Comparison of ENCODE assay signal across 8 cellular contexts in the genomic region with DNA sequence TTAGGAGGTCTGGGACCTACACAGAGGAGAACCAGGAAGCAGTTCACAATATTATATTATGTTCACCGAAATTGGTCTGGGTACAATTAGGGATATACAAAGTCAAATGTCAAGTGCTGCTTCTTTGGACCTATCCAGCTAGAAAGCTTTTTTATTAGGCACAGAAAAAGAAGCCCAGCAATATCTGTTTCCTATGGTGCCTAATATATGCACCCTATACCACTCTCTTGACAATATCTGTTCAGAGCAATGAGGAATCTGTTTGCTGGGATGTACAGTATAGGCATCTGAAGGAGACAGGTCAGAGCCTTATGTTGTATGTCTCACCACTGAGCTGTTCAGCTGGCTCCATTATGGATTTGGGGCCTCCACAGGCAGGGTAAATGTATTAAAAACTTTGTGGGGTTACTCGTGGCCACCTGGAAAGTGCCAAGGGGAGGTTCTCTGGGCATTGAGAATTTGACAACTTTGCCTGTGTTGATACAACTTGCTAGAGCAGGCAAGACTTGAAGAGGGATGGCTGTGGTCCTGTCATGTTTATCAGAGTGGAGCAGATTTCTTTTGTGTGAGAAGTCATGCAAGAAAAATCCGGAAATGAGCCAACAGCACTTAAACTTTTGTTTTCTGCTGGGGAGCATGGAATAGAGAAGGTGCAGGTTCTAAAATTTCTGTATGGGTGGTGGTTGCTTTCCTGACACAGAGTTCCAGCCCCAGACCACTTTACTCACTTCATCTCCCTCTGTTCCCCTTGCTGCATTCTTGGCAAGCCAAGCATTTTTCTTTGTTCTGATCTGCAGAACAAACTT. TPM values are rescaled to one million over a fixed set of nuclear protein-coding genes. Genes with fewer than 3 reads are reported as not detected.
DNase-seq lines count a peak whose midpoint lies in the region; ATAC-seq, FAIRE-seq and TF ChIP-seq lines count a peak whose summit lies in the region.

No MANE protein-coding gene starts in this region.

- no peak overlapping the region for H3K4me3 ChIP-seq in CD4-positive, alpha-beta memory T cell (ENCODE audit: low read length in 2 of 2)
- H3K4me3 ChIP-seq in ascending aorta: no peak overlapping the region
- H3K4me3 ChIP-seq in mesendoderm (ENCODE audit: low read length): no peak overlapping the region

- H3K23ac ChIP-seq in mesendoderm (ENCODE audit: low read length): no peak overlapping the region

- H3K4me1 ChIP-seq in CD4-positive, alpha-beta memory T cell (ENCODE audit: insufficient read depth, low read length): peaks cover 93% of the 10 kb centered on the region
- peaks cover 11 to 25% of the 10 kb centered on the region in 2 donors for H3K4me1 ChIP-seq in ascending aorta
- peaks cover 7% of the 10 kb centered on the region for H3K4me1 ChIP-seq in mesendoderm (ENCODE audit: control insufficient read depth, low read depth, low read length)

- no peak for FAIRE-seq in HTR-8/SVneo (lab: Jason Lieb, UNC)

- no peaks in the 10 kb centered on the region for H3K9me3 Mint-ChIP-seq in CD4-positive, alpha-beta memory T cell

- no peaks in the 10 kb centered on the region for H3K27me3 ChIP-seq in CD4-positive, alpha-beta memory T cell (ENCODE audit: insufficient read depth, low read length)
- H3K27me3 ChIP-seq in ascending aorta (no peaks in the 10 kb centered on the region), mesendoderm (ENCODE audit: insufficient read depth, low read length, poor library complexity) (no peaks in the 10 kb centered on the region)

- H3K56ac ChIP-seq in mesendoderm (ENCODE audit: low read length): no peak overlapping the region

- H3K4me2 ChIP-seq in mesendoderm (ENCODE audit: low read length): no peak overlapping the region

- no peaks in the 10 kb centered on the region for H3K79me2 ChIP-seq in mesendoderm (ENCODE audit: control insufficient read depth, insufficient read depth, low read length)

- no peak for TF ChIP-seq CTCF in ascending aorta (IDR thresholded peaks at IDR 0.05)

- H4K8ac ChIP-seq in mesendoderm (ENCODE audit: low read depth, low read length): no peak overlapping the region

- intact Hi-C loops in CD4-positive, alpha-beta memory T cell (cut with micrococcal nuclease): loop anchor here (1.0 to 5.0 kb wide), 2 partner anchors 9 to 42 kb away; no protein-coding TSS in a partner anchor
- intact Hi-C loops in ascending aorta (cut with DNase I) (no loop called here), posterior cingulate gyrus (cut with DNase I) (no loop called here)

- CTCF ChIA-PET in CD4-positive, alpha-beta memory T cell (lab: Charles Lee; ENCODE audit: partially characterized antibody): interaction anchor here (0.7 to 22.1 kb wide), 8 partner anchors 11 to 207 kb away, joined by 3 to 368 read pairs (median 4); partner anchors contain the start of gene STIM1

- no peak overlapping the region for H2BK120ac ChIP-seq in mesendoderm (ENCODE audit: low read depth, low read length)

- H3K9ac ChIP-seq in mesendoderm (ENCODE audit: low read length): peak overlapping the region; percentile 5

- peaks cover 2% of the 10 kb centered on the region for H3K79me1 ChIP-seq in mesendoderm (ENCODE audit: low read length)

- no peak overlapping the region for H3K27ac ChIP-seq in CD4-positive, alpha-beta memory T cell (ENCODE audit: low read depth, low read length)
- peak overlapping the region; percentile 41 to 59 for H3K27ac ChIP-seq in ascending aorta
- H3K27ac ChIP-seq in mesendoderm (ENCODE audit: low read depth, low read length): no peak overlapping the region

- no peak overlapping the region for H2AK5ac ChIP-seq in mesendoderm (ENCODE audit: low read length)

- H2BK15ac ChIP-seq in mesendoderm (replicated peaks; ENCODE audit: low read depth): no peak overlapping the region

- no CpG with 5 or more reads among the region's 3 CpGs for WGBS in mesendoderm (ENCODE audit: extremely low coverage, insufficient coverage, low lambda C conversion rate)

- H2BK5ac ChIP-seq in mesendoderm (ENCODE audit: low read length): no peak overlapping the region

- peak; percentile 37 for ATAC-seq in HG03095 (IDR thresholded peaks at IDR 0.05; ENCODE audit: unreplicated experiment)
- no peak for ATAC-seq in GM21825 (IDR thresholded peaks at IDR 0.05; ENCODE audit: unreplicated experiment)

- no peak for DNase-seq in CD4-positive, alpha-beta memory T cell
- DNase-seq in ascending aorta (ENCODE audit: low spot score in 2 of 2) (no peak), mesendoderm (no peak), posterior cingulate gyrus (no peak), HTR-8/SVneo (ENCODE audit: insufficient read length, low spot score) (no peak), superior temporal gyrus (ENCODE audit: extremely low spot score) (no peak)

- H3K4me3 Mint-ChIP-seq in CD4-positive, alpha-beta memory T cell: peak overlapping the region; percentile 5 to 80 (median 64)

- H3K27ac Mint-ChIP-seq in CD4-positive, alpha-beta memory T cell: peak overlapping the region; percentile 72 to 92 (median 82)

- peaks cover 0 to 1% of the 10 kb centered on the region in 2 donors for H3K36me3 Mint-ChIP-seq in CD4-positive, alpha-beta memory T cell

- H3K27me3 Mint-ChIP-seq in CD4-positive, alpha-beta memory T cell: no peaks in the 10 kb centered on the region

- H3K4ac ChIP-seq in mesendoderm (ENCODE audit: low read depth, low read length): no peak overlapping the region

- POLR2A ChIA-PET in CD4-positive, alpha-beta memory T cell (lab: Charles Lee; ENCODE audit: partially characterized antibody): interaction anchor here (0.6 to 3.0 kb wide), 6 partner anchors 8 to 84 kb away, joined by 3 to 30 read pairs (median 4); partner anchors contain the start of genes RHOG and STIM1

- peaks cover 68 to 99% (median 88%) of the 10 kb centered on the region in 4 donors for H3K4me1 Mint-ChIP-seq in CD4-positive, alpha-beta memory T cell

- H3K9me3 ChIP-seq in CD4-positive, alpha-beta memory T cell (ENCODE audit: control insufficient read depth in 1 of 2, low read length in 2 of 2): no peaks in the 10 kb centered on the region
- no peaks in the 10 kb centered on the region for H3K9me3 ChIP-seq in ascending aorta

- H3K18ac ChIP-seq in mesendoderm (ENCODE audit: low read length): no peak overlapping the region

- H3K36me3 ChIP-seq in CD4-positive, alpha-beta memory T cell (ENCODE audit: insufficient read depth, low read length): no peaks in the 10 kb centered on the region
- no peaks in the 10 kb centered on the region for H3K36me3 ChIP-seq in ascending aorta
- no peaks in the 10 kb centered on the region for H3K36me3 ChIP-seq in mesendoderm (ENCODE audit: control insufficient read depth, insufficient read depth, low read length)

- H4K5ac ChIP-seq in mesendoderm (ENCODE audit: low read length): no peak overlapping the region

RNA-seq across cellular contexts. Expression of gene STIM1, which starts 10.1 kb away (rescaled TPM):
- 10 to 100 TPM; 87.1 to 87.4 TPM for total RNA-seq in CD4-positive, alpha-beta memory T cell
- polyA plus RNA-seq in CD4-positive, alpha-beta memory T cell: 10 to 100 TPM; 27.7 to 43.8 TPM
- 48.1 TPM for total RNA-seq in ascending aorta
- polyA plus RNA-seq in mesendoderm (2013, experiment 1 of 2): 9.2 TPM
- polyA plus RNA-seq in mesendoderm (2013, experiment 2 of 2): 8.3 TPM

RNA-seq across cellular contexts. Expression of gene RHOG, which starts 24.8 kb away (rescaled TPM):
- 100 to 1,000 TPM in 1 of 2 experiments, 10 to 100 TPM in 1; 99.4 to 103 TPM for total RNA-seq in CD4-positive, alpha-beta memory T cell
- 100 to 1,000 TPM; 124 to 228 TPM for polyA plus RNA-seq in CD4-positive, alpha-beta memory T cell
- 60.7 TPM for total RNA-seq in ascending aorta
- 38.2 TPM for polyA plus RNA-seq in mesendoderm (2013, experiment 1 of 2)
- polyA plus RNA-seq in mesendoderm (2013, experiment 2 of 2): 34.7 TPM

RNA-seq across cellular contexts. Expression of gene PGAP2, which starts 57.2 kb away (rescaled TPM):
- 10 to 100 TPM; 18.4 to 20.7 TPM for total RNA-seq in CD4-positive, alpha-beta memory T cell
- polyA plus RNA-seq in CD4-positive, alpha-beta memory T cell: 10 to 100 TPM; 16.2 to 18.6 TPM
- 7.1 TPM for total RNA-seq in ascending aorta
- 55.1 TPM for polyA plus RNA-seq in mesendoderm (2013, experiment 1 of 2)
- polyA plus RNA-seq in mesendoderm (2013, experiment 2 of 2): 56.2 TPM

Comparison
In these comparisons a context has a peak if more than half of its experiments do, and no peak if none do; other contexts are left out.
1. H3K27ac ChIP-seq: peak in ascending aorta (2 of 2); none in CD4-positive, alpha-beta memory T cell (single experiment) and mesendoderm (single experiment).